1 cellular context compared by ENCODE assay signal in genomic region chr2:169718930-169719504, GRCh38.
A peak's percentile ranks its signal among the peaks of the same experiment; 100 is the strongest.
TF ChIP-seq lines count a peak whose summit lies in the region.

No MANE protein-coding gene starts in this region.

TF ChIP-seq in HepG2, 621 proteins besides CTCF, POLR2A, EP300 and RAD21 (continued from another document and continues in another):
- no peak for TF ChIP-seq ZBTB26 (CRISPR knock-in tag; IDR thresholded peaks at IDR 0.05; ENCODE audit: borderline replicate concordance)
- TF ChIP-seq MYNN (CRISPR knock-in tag; IDR thresholded peaks at IDR 0.05; ENCODE audit: low read depth): no peak
- TF ChIP-seq ZNF556 (CRISPR knock-in tag; IDR thresholded peaks at IDR 0.05; ENCODE audit: borderline replicate concordance): no peak
- TF ChIP-seq DR1 (CRISPR knock-in tag; IDR thresholded peaks at IDR 0.05): no peak
- no peak for TF ChIP-seq SMAD9 (CRISPR knock-in tag; IDR thresholded peaks at IDR 0.05)
- no peak for TF ChIP-seq SMARCC2 (IDR thresholded peaks at IDR 0.05)
- no peak for TF ChIP-seq HMGA1 (CRISPR knock-in tag; conservative IDR thresholded peaks at IDR 0.05)
- TF ChIP-seq NFYB (CRISPR knock-in tag; IDR thresholded peaks at IDR 0.05): no peak
- TF ChIP-seq RFX1 (IDR thresholded peaks at IDR 0.05): no peak
- no peak for TF ChIP-seq ZHX1 (CRISPR knock-in tag; IDR thresholded peaks at IDR 0.05; ENCODE audit: low read depth)
- TF ChIP-seq MEIS1 (CRISPR knock-in tag; IDR thresholded peaks at IDR 0.05; ENCODE audit: borderline replicate concordance): no peak
- no peak for TF ChIP-seq TBX3 (IDR thresholded peaks at IDR 0.05; ENCODE audit: borderline replicate concordance)
- no peak for TF ChIP-seq ZMAT3 (CRISPR knock-in tag; conservative IDR thresholded peaks at IDR 0.05)
- no peak for TF ChIP-seq ZNF180 (CRISPR knock-in tag; IDR thresholded peaks at IDR 0.05; ENCODE audit: borderline replicate concordance, low read depth)
- no peak for TF ChIP-seq CHD2 (IDR thresholded peaks at IDR 0.05; ENCODE audit: low read depth, low read length)
- TF ChIP-seq ZNF550 (CRISPR knock-in tag; IDR thresholded peaks at IDR 0.05; ENCODE audit: borderline replicate concordance): no peak
- peak; percentile 83 for TF ChIP-seq ZNF317 (CRISPR knock-in tag; IDR thresholded peaks at IDR 0.05)
- TF ChIP-seq ZNF574 (CRISPR knock-in tag; IDR thresholded peaks at IDR 0.05): no peak
- TF ChIP-seq ZNF75D (CRISPR knock-in tag; IDR thresholded peaks at IDR 0.05; ENCODE audit: borderline replicate concordance): no peak
- TF ChIP-seq FOXA3 (CRISPR knock-in tag; IDR thresholded peaks at IDR 0.05): peak; percentile 78
- no peak for TF ChIP-seq ZNF7 (CRISPR knock-in tag; IDR thresholded peaks at IDR 0.05)
- TF ChIP-seq FOXM1 (CRISPR knock-in tag; IDR thresholded peaks at IDR 0.05): no peak
- TF ChIP-seq U2AF1 (optimal IDR thresholded peaks at IDR 0.05; ENCODE audit: low read depth, low read length): no peak
- TF ChIP-seq, protein P1, sequence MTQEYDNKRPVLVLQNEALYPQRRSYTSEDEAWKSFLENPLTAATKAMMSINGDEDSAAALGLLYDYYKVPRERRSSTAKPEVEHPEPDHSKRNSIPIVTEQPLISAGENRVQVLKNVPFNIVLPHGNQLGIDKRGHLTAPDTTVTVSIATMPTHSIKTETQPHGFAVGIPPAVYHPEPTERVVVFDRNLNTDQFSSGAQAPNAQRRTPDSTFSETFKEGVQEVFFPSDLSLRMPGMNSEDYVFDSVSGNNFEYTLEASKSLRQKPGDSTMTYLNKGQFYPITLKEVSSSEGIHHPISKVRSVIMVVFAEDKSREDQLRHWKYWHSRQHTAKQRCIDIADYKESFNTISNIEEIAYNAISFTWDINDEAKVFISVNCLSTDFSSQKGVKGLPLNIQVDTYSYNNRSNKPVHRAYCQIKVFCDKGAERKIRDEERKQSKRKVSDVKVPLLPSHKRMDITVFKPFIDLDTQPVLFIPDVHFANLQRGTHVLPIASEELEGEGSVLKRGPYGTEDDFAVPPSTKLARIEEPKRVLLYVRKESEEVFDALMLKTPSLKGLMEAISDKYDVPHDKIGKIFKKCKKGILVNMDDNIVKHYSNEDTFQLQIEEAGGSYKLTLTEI (CRISPR knock-in tag; conservative IDR thresholded peaks at IDR 0.05): no peak
- TF ChIP-seq ZNF609 (CRISPR knock-in tag; IDR thresholded peaks at IDR 0.05; ENCODE audit: borderline replicate concordance): no peak
- TF ChIP-seq NFRKB (IDR thresholded peaks at IDR 0.05): no peak
- TF ChIP-seq CREB1 (IDR thresholded peaks at IDR 0.05): no peak
- TF ChIP-seq CREB1 (CRISPR knock-in tag; IDR thresholded peaks at IDR 0.05): no peak
- TF ChIP-seq ZFP82 (CRISPR knock-in tag; IDR thresholded peaks at IDR 0.05; ENCODE audit: borderline replicate concordance): no peak
- TF ChIP-seq ATF7 (IDR thresholded peaks at IDR 0.05): no peak
- no peak for TF ChIP-seq ATF7 (CRISPR knock-in tag; IDR thresholded peaks at IDR 0.05)
- TF ChIP-seq REXO4 (CRISPR knock-in tag; IDR thresholded peaks at IDR 0.05; ENCODE audit: borderline replicate concordance): no peak
- TF ChIP-seq PAF1 (CRISPR knock-in tag; IDR thresholded peaks at IDR 0.05): no peak
- peak in 1 of 2 experiments; percentile 98; a peak in 2 of 4 replicates for TF ChIP-seq ATF4 (CRISPR knock-in tag; IDR thresholded peaks at IDR 0.05)
- no peak for TF ChIP-seq SALL2 (CRISPR knock-in tag; IDR thresholded peaks at IDR 0.05)
- 0 out of 2 replicates have a peak, but pooled peaks have one; percentile 15 for TF ChIP-seq ZNF629 (CRISPR knock-in tag; conservative IDR thresholded peaks at IDR 0.05)
- no peak; the same call in 1 of the 2 replicates for TF ChIP-seq HMG20A (CRISPR knock-in tag; IDR thresholded peaks at IDR 0.05; ENCODE audit: borderline replicate concordance)
- TF ChIP-seq, protein P2, sequence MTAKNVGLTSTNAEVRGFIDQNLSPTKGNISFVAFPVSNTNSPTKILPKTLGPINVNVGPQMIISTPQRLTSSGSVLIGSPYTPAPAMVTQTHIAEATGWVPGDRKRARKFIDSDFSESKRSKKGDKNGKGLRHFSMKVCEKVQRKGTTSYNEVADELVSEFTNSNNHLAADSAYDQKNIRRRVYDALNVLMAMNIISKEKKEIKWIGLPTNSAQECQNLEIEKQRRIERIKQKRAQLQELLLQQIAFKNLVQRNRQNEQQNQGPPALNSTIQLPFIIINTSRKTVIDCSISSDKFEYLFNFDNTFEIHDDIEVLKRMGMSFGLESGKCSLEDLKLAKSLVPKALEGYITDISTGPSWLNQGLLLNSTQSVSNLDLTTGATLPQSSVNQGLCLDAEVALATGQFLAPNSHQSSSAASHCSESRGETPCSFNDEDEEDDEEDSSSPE (CRISPR knock-in tag; IDR thresholded peaks at IDR 0.05): no peak
- no peak for TF ChIP-seq SP2 (CRISPR knock-in tag; IDR thresholded peaks at IDR 0.05)
- TF ChIP-seq, protein P3, sequence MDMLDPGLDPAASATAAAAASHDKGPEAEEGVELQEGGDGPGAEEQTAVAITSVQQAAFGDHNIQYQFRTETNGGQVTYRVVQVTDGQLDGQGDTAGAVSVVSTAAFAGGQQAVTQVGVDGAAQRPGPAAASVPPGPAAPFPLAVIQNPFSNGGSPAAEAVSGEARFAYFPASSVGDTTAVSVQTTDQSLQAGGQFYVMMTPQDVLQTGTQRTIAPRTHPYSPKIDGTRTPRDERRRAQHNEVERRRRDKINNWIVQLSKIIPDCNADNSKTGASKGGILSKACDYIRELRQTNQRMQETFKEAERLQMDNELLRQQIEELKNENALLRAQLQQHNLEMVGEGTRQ (IDR thresholded peaks at IDR 0.05; ENCODE audit: low read depth, low read length): no peak
- TF ChIP-seq, protein P3 (CRISPR knock-in tag; IDR thresholded peaks at IDR 0.05; ENCODE audit: borderline replicate concordance): no peak
- TF ChIP-seq PHF20 (CRISPR knock-in tag; IDR thresholded peaks at IDR 0.05): no peak
- TF ChIP-seq ZNF367 (CRISPR knock-in tag; IDR thresholded peaks at IDR 0.05; ENCODE audit: borderline replicate concordance): no peak
- no peak for TF ChIP-seq JUND (CRISPR knock-in tag; IDR thresholded peaks at IDR 0.05)
- TF ChIP-seq CCDC6 (CRISPR knock-in tag; IDR thresholded peaks at IDR 0.05): no peak
- TF ChIP-seq PAX8 (CRISPR knock-in tag; IDR thresholded peaks at IDR 0.05; ENCODE audit: borderline replicate concordance): no peak
- TF ChIP-seq HOXA5 (CRISPR knock-in tag; IDR thresholded peaks at IDR 0.05): no peak
- no peak for TF ChIP-seq GATAD1 (CRISPR knock-in tag; IDR thresholded peaks at IDR 0.05)
- TF ChIP-seq DPF2 (CRISPR knock-in tag; IDR thresholded peaks at IDR 0.05; ENCODE audit: borderline replicate concordance, low read depth): no peak
- 0 out of 2 replicates have a peak, but pooled peaks have one; percentile 27 for TF ChIP-seq FOSL2 (CRISPR knock-in tag; IDR thresholded peaks at IDR 0.05)
- TF ChIP-seq SETDB1 (CRISPR knock-in tag; IDR thresholded peaks at IDR 0.05; ENCODE audit: borderline replicate concordance): no peak
- TF ChIP-seq FOXA1 (IDR thresholded peaks at IDR 0.05): no peak
- TF ChIP-seq FOXA1 (CRISPR knock-in tag; IDR thresholded peaks at IDR 0.05): peak; percentile 57; the same call in 1 of the 2 replicates
